ENCODE assay signal across 8 cellular contexts in the genomic region with DNA sequence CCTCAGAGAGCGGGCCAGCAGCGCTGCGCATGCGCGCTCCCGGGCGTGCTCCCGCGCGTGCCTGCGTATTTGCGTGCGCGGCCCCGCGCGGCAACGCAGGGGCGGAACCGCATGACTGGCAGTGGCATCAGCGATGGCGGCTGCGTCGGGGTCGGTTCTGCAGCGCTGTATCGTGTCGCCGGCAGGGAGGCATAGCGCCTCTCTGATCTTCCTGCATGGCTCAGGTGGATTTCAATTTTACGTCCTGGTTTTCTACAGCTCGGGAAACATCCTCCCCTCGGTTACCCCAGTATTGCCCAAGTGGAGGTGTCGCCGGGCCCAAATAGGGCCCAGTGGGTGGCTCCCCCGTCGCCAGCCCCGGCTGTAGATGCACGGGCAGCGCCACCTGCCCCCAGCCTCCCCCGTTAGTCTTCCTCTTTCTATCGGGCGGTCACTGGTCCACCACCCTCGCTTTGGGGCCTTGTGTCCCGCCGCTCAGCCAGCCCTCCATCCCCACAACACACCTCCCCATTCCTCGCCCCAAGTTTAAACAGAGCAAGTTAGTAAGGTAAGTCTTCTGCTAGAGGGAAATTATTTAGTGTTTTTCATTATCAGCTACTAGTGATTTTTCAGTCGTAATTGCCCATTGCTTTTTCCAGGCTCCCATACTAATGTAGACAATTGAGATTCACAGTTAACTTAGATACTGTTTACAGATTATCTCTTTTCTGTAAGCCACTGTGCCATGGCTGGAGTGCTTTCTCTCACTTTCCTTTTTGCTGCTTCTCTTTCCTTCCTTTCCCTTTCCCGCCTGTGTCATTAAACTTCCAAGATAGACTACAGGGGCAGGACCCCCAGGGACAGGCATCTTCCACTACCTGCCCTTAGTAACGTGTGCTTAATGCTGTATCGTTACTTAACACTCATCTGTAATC. TPM values are rescaled to one million over a fixed set of nuclear protein-coding genes. Genes with fewer than 3 reads are reported as not detected.
DNase-seq lines count a peak whose midpoint lies in the region; ATAC-seq and TF ChIP-seq lines count a peak whose summit lies in the region.

A gene (plus strand): TSS at position 121 of the 914 bp plus-strand sequence. CDS start 13 bp downstream, at position 134.

- H3K4me1 ChIP-seq in NT2/D1 (ENCODE audit: insufficient read depth, insufficient read length): no peaks in the 10 kb centered on the region
- H3K4me1 ChIP-seq in endodermal cell (ENCODE audit: control insufficient read depth, insufficient read depth, low read length): peaks cover 3% of the 10 kb centered on the region
- H3K4me1 ChIP-seq in mesodermal cell (ENCODE audit: control insufficient read depth, insufficient read depth, low read length, poor library complexity, severe bottlenecking): no peaks in the 10 kb centered on the region

- peaks cover 21% of the 10 kb centered on the region for H3K4me1 Mint-ChIP-seq in endodermal cell

- no peaks in the 10 kb centered on the region for H3K27me3 Mint-ChIP-seq in endodermal cell (ENCODE audit: insufficient read depth)

- peaks cover 25% of the 10 kb centered on the region for H3K36me3 ChIP-seq in NT2/D1 (ENCODE audit: insufficient read depth, insufficient read length, low read length)
- H3K36me3 ChIP-seq in endodermal cell (ENCODE audit: control insufficient read depth, insufficient read depth, low read length): no peaks in the 10 kb centered on the region
- peaks cover 4% of the 10 kb centered on the region for H3K36me3 ChIP-seq in mesodermal cell (ENCODE audit: control insufficient read depth, insufficient read depth, low read length)

- ATAC-seq in GM21360 (IDR thresholded peaks at IDR 0.05; ENCODE audit: unreplicated experiment): peak; percentile 65

- DNase-seq in Caki2 (ENCODE audit: low read depth) (peak; percentile 81), HT-29 (ENCODE audit: low spot score) (peak; percentile 90), NT2/D1 (ENCODE audit: low read depth, low spot score) (peak; percentile 87), endodermal cell (peak; percentile 94)
- DNase-seq in activated CD8-positive, alpha-beta memory T cell treated with anti-CD3 and anti-CD28 coated beads, Interleukin-2, amount 50 U/mL, for 1 hour (ENCODE audit: extremely low read depth): peak; percentile 49
- DNase-seq in stimulated activated CD8-positive, alpha-beta memory T cell treated with anti-CD3 and anti-CD28 coated beads, Interleukin-15, amount 100 ng/mL, for 24 hours (ENCODE audit: low read depth): peak; percentile 73

- H3K9me3 ChIP-seq in NT2/D1 (ENCODE audit: insufficient read depth, low read length) (no peaks in the 10 kb centered on the region), endodermal cell (ENCODE audit: control insufficient read depth, low read length) (no peaks in the 10 kb centered on the region), mesodermal cell (ENCODE audit: control insufficient read depth, low read length) (no peaks in the 10 kb centered on the region)

- H3K9ac ChIP-seq in NT2/D1 (ENCODE audit: insufficient read length, low read depth) (peak within 1 kb of the TSS; percentile 79), endodermal cell (ENCODE audit: extremely low read depth, low read length, poor library complexity, severe bottlenecking) (peak within 1 kb of the TSS; percentile 33)

- H3K27ac ChIP-seq in endodermal cell (ENCODE audit: low read depth, low read length) (no peak within 1 kb of the TSS), mesodermal cell (ENCODE audit: low read depth, low read length, severe bottlenecking) (peak within 1 kb of the TSS; percentile 78)

- peak; percentile 52 for TF ChIP-seq CTCF in endodermal cell (conservative IDR thresholded peaks at IDR 0.05)

- no peaks in the 10 kb centered on the region for H3K36me3 Mint-ChIP-seq in endodermal cell (ENCODE audit: low read depth)

- peak within 1 kb of the TSS; percentile 76 for H3K4me3 ChIP-seq in NT2/D1 (ENCODE audit: insufficient read length, low read depth)
- peak within 1 kb of the TSS; percentile 83 for H3K4me3 ChIP-seq in endodermal cell (ENCODE audit: low read length)
- H3K4me3 ChIP-seq in mesodermal cell (ENCODE audit: extremely low read depth, insufficient read depth, low read length, poor library complexity, severe bottlenecking): peak within 1 kb of the TSS; percentile 68

- no peaks in the 10 kb centered on the region for H3K27me3 ChIP-seq in NT2/D1 (ENCODE audit: insufficient read depth, insufficient read length)
- no peaks in the 10 kb centered on the region for H3K27me3 ChIP-seq in endodermal cell (ENCODE audit: control insufficient read depth, insufficient read depth, low read length, poor library complexity, severe bottlenecking)

- peak within 1 kb of the TSS; percentile 96 for H3K27ac Mint-ChIP-seq in endodermal cell

- WGBS in endodermal cell (ENCODE audit: insufficient coverage in 1 of 2, insufficient read length in 1 of 2), 2 experiments: 4 to 20% methylated on average over 1 to 51 of the region's 51 CpGs
- 3 to 6% methylated on average over 22 to 40 of the region's 51 CpGs for WGBS in mesodermal cell (ENCODE audit: insufficient coverage in 2 of 2), 2 experiments

- no peaks in the 10 kb centered on the region for H3K9me3 Mint-ChIP-seq in endodermal cell

- in situ Hi-C loops in Caki2 (cut with HindIII; ENCODE audit: low pct_unique_long_range_greater_than_20kb, low sequenced_read_pairs): no loop called here

- H3K4me3 Mint-ChIP-seq in endodermal cell: peak within 1 kb of the TSS; percentile 85

RNA-seq across cellular contexts. Expression of the gene that starts here (rescaled TPM):
- 19.4 and 20.5 TPM in 2 replicates for total RNA-seq in Caki2 (2014; rRNA removed; shearing (Covaris generic); ENCODE audit: low replicate concordance)
- total RNA-seq in HT-29 (2014; rRNA removed; shearing (Covaris generic)): 4.4 and 5.9 TPM in 2 replicates
- 10 to 100 TPM; 27.6 to 35.7 TPM for total RNA-seq in endodermal cell
- 19.9 TPM for polyA plus RNA-seq in endodermal cell (2013, experiment 1 of 2)
- 17.7 TPM for polyA plus RNA-seq in endodermal cell (2013, experiment 2 of 2)
- 16.0 TPM for polyA plus RNA-seq in mesodermal cell (2013, experiment 1 of 2)
- polyA plus RNA-seq in mesodermal cell (2013, experiment 2 of 2): 24.6 TPM
